In genomic region chr7:13988011-13988410, GRCh38 we compare ENCODE assay signal across 12 cellular contexts. TPM values are rescaled to one million over a fixed set of nuclear protein-coding genes. Genes with fewer than 3 reads are reported as not detected.
DNase-seq lines count a peak whose midpoint lies in the region; ATAC-seq, FAIRE-seq and TF ChIP-seq lines count a peak whose summit lies in the region.
"Had no signal": no experiment of that assay in that cellular context is flagged by ENCODE, and none has a peak within 500 bp of the region (broad histone marks: within the 10 kb centered on the region; RNA-seq: fewer than 3 reads in every experiment).

No MANE protein-coding gene starts in this region.

- in situ Hi-C loops in HepG2 (cut with HindIII; ENCODE audit: extremely low pct_ligation_motif_present, low pct_unique_long_range_greater_than_20kb) = no loop called here

- no peak overlapping the region for H3K4me2 ChIP-seq in HepG2 (ENCODE audit: low read depth, low read length)

- no peak for TF ChIP-seq RAD21 in HepG2 (CRISPR knock-in tag; IDR thresholded peaks at IDR 0.05)

- no peak overlapping the region for H3K27ac Mint-ChIP-seq in activated CD8-positive, alpha-beta T cell treated with anti-CD3 and anti-CD28 coated beads for 36 hours
- H3K27ac Mint-ChIP-seq: activated naive CD4-positive, alpha-beta T cell treated with anti-CD3 and anti-CD28 coated beads, Interleukin-2, amount 10 ng/mL, durations not matched to agents 7 days and 5 days had no signal

- no peak for FAIRE-seq in HepG2 (lab: Jason Lieb, UNC)
- FAIRE-seq: GM18507 had no signal

- no peak for TF ChIP-seq EP300 in HepG2 (IDR thresholded peaks at IDR 0.05; ENCODE audit: low read depth in 2 of 2, low read length in 2 of 2)
- TF ChIP-seq EP300 in HepG2 (CRISPR knock-in tag; IDR thresholded peaks at IDR 0.05; ENCODE audit: borderline replicate concordance) = no peak

- CTCF ChIA-PET in HepG2 (lab: Yijun Ruan, JAX; ENCODE audit: low intra/inter-chr PET ratio, low total read pairs) = no interaction called here
- CTCF ChIA-PET in activated CD8-positive, alpha-beta T cell treated with anti-CD3 and anti-CD28 coated beads for 36 hours (lab: Charles Lee) = no interaction called here

- H3K4me3 ChIP-seq in adipocyte (ENCODE audit: low read length) (peak overlapping the region; percentile 93), stomach smooth muscle (ENCODE audit: low read length in 2 of 2) (peak overlapping the region; percentile 7 to 89), HepG2 (replicated peaks in 1 of 3; ENCODE audit: insufficient read depth in 1 of 3, low read depth in 2 of 3, low read length in 3 of 3) (no peak overlapping the region)

- H2AFZ ChIP-seq in HepG2 (ENCODE audit: low read length) = no peak overlapping the region

- H4K20me1 ChIP-seq in HepG2 (ENCODE audit: insufficient read depth, low read length) = no peaks in the 10 kb centered on the region

- no peaks in the 10 kb centered on the region for H3K36me3 Mint-ChIP-seq in activated CD8-positive, alpha-beta T cell treated with anti-CD3 and anti-CD28 coated beads for 36 hours (ENCODE audit: low read depth)
- H3K36me3 Mint-ChIP-seq: activated naive CD4-positive, alpha-beta T cell treated with anti-CD3 and anti-CD28 coated beads, Interleukin-2, amount 10 ng/mL, durations not matched to agents 7 days and 5 days had no signal

- 6% methylated on average over 8 of the region's 8 CpGs for WGBS in HepG2 (ENCODE audit: low lambda C conversion rate)

- H3K9me3 Mint-ChIP-seq in activated CD8-positive, alpha-beta T cell treated with anti-CD3 and anti-CD28 coated beads for 36 hours = no peaks in the 10 kb centered on the region
- H3K9me3 Mint-ChIP-seq: activated naive CD4-positive, alpha-beta T cell treated with anti-CD3 and anti-CD28 coated beads, Interleukin-2, amount 10 ng/mL, durations not matched to agents 7 days and 5 days had no signal

- H3K9ac ChIP-seq in adipocyte (ENCODE audit: low read length) = peak overlapping the region; percentile 50
- peak overlapping the region in 1 of 2 donors; percentile 13 for H3K9ac ChIP-seq in stomach smooth muscle (ENCODE audit: low read length in 2 of 2)
- H3K9ac ChIP-seq in HepG2 (ENCODE audit: insufficient read depth, low read depth, low read length) = no peak overlapping the region

- H3K9me3 ChIP-seq in adipocyte (ENCODE audit: control insufficient read depth, low read length) (no peaks in the 10 kb centered on the region), stomach smooth muscle (ENCODE audit: control insufficient read depth in 2 of 2, low read length in 2 of 2) (no peaks in the 10 kb centered on the region), HepG2 (ENCODE audit: low read length) (no peaks in the 10 kb centered on the region)
- H3K9me3 ChIP-seq: tibial artery had no signal

- H3K27me3 Mint-ChIP-seq in activated CD8-positive, alpha-beta T cell treated with anti-CD3 and anti-CD28 coated beads for 36 hours = peaks cover under 1% of the 10 kb centered on the region
- H3K27me3 Mint-ChIP-seq: activated naive CD4-positive, alpha-beta T cell treated with anti-CD3 and anti-CD28 coated beads, Interleukin-2, amount 10 ng/mL, durations not matched to agents 7 days and 5 days had no signal

- H3K27ac ChIP-seq in stomach smooth muscle (ENCODE audit: low read length) (no peak overlapping the region), HepG2 (ENCODE audit: extremely low read length, insufficient read depth, low read length) (no peak overlapping the region)

- intact Hi-C loops in left ventricle myocardium superior (cut with micrococcal nuclease) (loop anchor here (10.0 kb wide), 1 partner anchor 467 kb away; no protein-coding TSS in a partner anchor), HepG2 (cut with micrococcal nuclease; ENCODE audit: unreplicated experiment) (no loop called here)
- intact Hi-C loops in activated CD8-positive, alpha-beta T cell treated with anti-CD3 and anti-CD28 coated beads for 36 hours (cut with micrococcal nuclease) = no loop called here

- H3K27me3 ChIP-seq in adipocyte (replicated peaks; ENCODE audit: control insufficient read depth, insufficient read depth, low read length) (no peaks in the 10 kb centered on the region), stomach smooth muscle (ENCODE audit: control insufficient read depth in 1 of 2, insufficient read depth in 2 of 2, low read length in 2 of 2) (no peaks in the 10 kb centered on the region), HepG2 (ENCODE audit: control insufficient read depth in 1 of 2, insufficient read depth in 2 of 2, low read length in 2 of 2) (no peaks in the 10 kb centered on the region; a peak in 1 of 5 replicates)
- H3K27me3 ChIP-seq: tibial artery had no signal

- no peak overlapping the region for H3K4me3 Mint-ChIP-seq in activated CD8-positive, alpha-beta T cell treated with anti-CD3 and anti-CD28 coated beads for 36 hours
- H3K4me3 Mint-ChIP-seq: activated naive CD4-positive, alpha-beta T cell treated with anti-CD3 and anti-CD28 coated beads, Interleukin-2, amount 10 ng/mL, durations not matched to agents 7 days and 5 days had no signal

- H3K4me1 Mint-ChIP-seq in activated CD8-positive, alpha-beta T cell treated with anti-CD3 and anti-CD28 coated beads for 36 hours (ENCODE audit: low read depth) = no peaks in the 10 kb centered on the region
- H3K4me1 Mint-ChIP-seq: activated naive CD4-positive, alpha-beta T cell treated with anti-CD3 and anti-CD28 coated beads, Interleukin-2, amount 10 ng/mL, durations not matched to agents 7 days and 5 days had no signal

- POLR2A ChIA-PET in HepG2 (lab: Yijun Ruan, JAX) = no interaction called here
- POLR2A ChIA-PET in activated CD8-positive, alpha-beta T cell treated with anti-CD3 and anti-CD28 coated beads for 36 hours (lab: Charles Lee) = no interaction called here

- TF ChIP-seq CTCF in HepG2 (CRISPR knock-in tag; IDR thresholded peaks at IDR 0.05) = no peak
- no peak for TF ChIP-seq CTCF in activated CD8-positive, alpha-beta T cell treated with anti-CD3 and anti-CD28 coated beads for 36 hours (IDR thresholded peaks at IDR 0.05)

- ATAC-seq in left ventricle myocardium superior (no peak), HepG2 (no peak)
- no peak for ATAC-seq in activated CD8-positive, alpha-beta T cell treated with anti-CD3 and anti-CD28 coated beads for 36 hours

- no peaks in the 10 kb centered on the region for H3K79me2 ChIP-seq in HepG2 (ENCODE audit: insufficient read depth, low read length)

- peaks cover 31% of the 10 kb centered on the region for H3K4me1 ChIP-seq in adipocyte (ENCODE audit: control insufficient read depth, insufficient read depth, low read length)
- no peaks in the 10 kb centered on the region for H3K4me1 ChIP-seq in stomach smooth muscle (ENCODE audit: control insufficient read depth, insufficient read depth, low read length)
- H3K4me1 ChIP-seq in HepG2 (ENCODE audit: insufficient read depth, low read length) = peaks cover 28% of the 10 kb centered on the region; the same call in 1 of the 2 replicates

- TF ChIP-seq POLR2A in HepG2 (IDR thresholded peaks at IDR 0.05; ENCODE audit: insufficient read depth in 1 of 2, low read depth in 2 of 2, low read length in 2 of 2) = no peak

- no peaks in the 10 kb centered on the region for H3K36me3 ChIP-seq in adipocyte (ENCODE audit: control insufficient read depth, insufficient read depth, low read length, severe bottlenecking)
- no peaks in the 10 kb centered on the region for H3K36me3 ChIP-seq in stomach smooth muscle (ENCODE audit: control insufficient read depth in 2 of 2, insufficient read depth in 2 of 2, low read length in 2 of 2)
- no peaks in the 10 kb centered on the region for H3K36me3 ChIP-seq in HepG2 (replicated peaks in 1 of 2; ENCODE audit: control insufficient read depth in 1 of 2, insufficient read depth in 2 of 2, low read length in 2 of 2)
- H3K36me3 ChIP-seq: tibial artery had no signal

- DNase-seq in NCI-H2081 (lab: John Stamatoyannopoulos, UW) (peak; percentile 23 to 61), NCI-H2081 treated with DMSO at 0.1 percent for 48 hours (lab: John Stamatoyannopoulos, UW) (no peak), adipocyte (ENCODE audit: low read depth) (peak; percentile 31), left ventricle myocardium superior (peak; percentile 38), NCI-H345 (lab: John Stamatoyannopoulos, UW) (no peak), HepG2 (ENCODE audit: low spot score) (no peak)
- DNase-seq in activated CD8-positive, alpha-beta T cell treated with anti-CD3 and anti-CD28 coated beads for 36 hours = no peak
- DNase-seq: activated naive CD4-positive, alpha-beta T cell treated with anti-CD3 and anti-CD28 coated beads, Interleukin-2, amount 10 ng/mL, durations not matched to agents 7 days and 5 days; MV-4-11; tibial artery had no signal

- BruUV-seq in HepG2 (replicated peaks; lab: Mats Ljungman, UMichigan) = no TSS peak

TF ChIP-seq in HepG2, 621 proteins besides CTCF, POLR2A, EP300 and RAD21 (continues in another document):
- no peak for TF ChIP-seq CHCHD3 (CRISPR knock-in tag; IDR thresholded peaks at IDR 0.05)
- TF ChIP-seq ZSCAN29 (CRISPR knock-in tag; conservative IDR thresholded peaks at IDR 0.05) = no peak
- no peak for TF ChIP-seq ZNF230 (CRISPR knock-in tag; IDR thresholded peaks at IDR 0.05)

RNA-seq across cellular contexts. Expression of gene ETV1, which starts 1.5 kb away (rescaled TPM):
- total RNA-seq in left ventricle myocardium superior = 29.8 TPM
- 0.24 and 0.48 TPM in 2 replicates for total RNA-seq in HepG2 (2016; rRNA removed; fragmentation: Illumina TruSeq; extraction: Trizol)
- total RNA-seq in HepG2 (2016; cell fraction: cytosol; rRNA removed; fragmentation: Illumina TruSeq; extraction: Trizol; ENCODE audit: low read depth) = 0.10 TPM in 1 of 2 replicates, not detected in the other
- total RNA-seq in HepG2 (2016; cell fraction: insoluble cytoplasmic fraction; rRNA removed; fragmentation: Illumina TruSeq; extraction: Trizol) = 0.09 and 0.51 TPM in 2 replicates
- 0.15 TPM in 1 of 2 replicates, not detected in the other for total RNA-seq in HepG2 (2016; cell fraction: membrane; rRNA removed; fragmentation: Illumina TruSeq; extraction: Trizol)
- total RNA-seq in HepG2 (2016; cell fraction: nucleus; rRNA removed; fragmentation: Illumina TruSeq; extraction: Trizol) = 0.47 and 0.50 TPM in 2 replicates
- 0.04 and 0.08 TPM in 2 replicates for polyA plus RNA-seq in HepG2 (2011; rRNA removed)
- 0.01 and 0.09 TPM in 2 replicates for polyA plus RNA-seq in HepG2 (2011; cell fraction: cytosol; rRNA removed)
- 0.28 and 0.42 TPM in 2 replicates for polyA plus RNA-seq in HepG2 (2011; cell fraction: nucleus; rRNA removed)
- polyA plus RNA-seq in HepG2 (2012) = 0.21 TPM in 1 of 2 replicates, not detected in the other
- polyA plus RNA-seq in HepG2 (2016; cell fraction: cytosol; fragmentation: Illumina TruSeq; extraction: Trizol; ENCODE audit: low read depth) = not detected in 2 replicates
- 0.25 and 0.35 TPM in 2 replicates for polyA plus RNA-seq in HepG2 (2016; cell fraction: insoluble cytoplasmic fraction; fragmentation: Illumina TruSeq; extraction: Trizol; ENCODE audit: low read depth)
- polyA plus RNA-seq in HepG2 (2016; cell fraction: membrane; fragmentation: Illumina TruSeq; extraction: Trizol; ENCODE audit: low read depth) = 0.03 TPM in 1 of 2 replicates, not detected in the other
- 0.15 TPM in 1 of 2 replicates, not detected in the other for polyA plus RNA-seq in HepG2 (2016; cell fraction: nucleus; fragmentation: Illumina TruSeq; extraction: Trizol; ENCODE audit: insufficient read depth, low read depth)
- polyA minus RNA-seq in HepG2 (2011; rRNA and poly(A)+ RNA removed; ENCODE audit: low replicate concordance) = 0.68 TPM in 1 of 2 replicates, not detected in the other
- polyA minus RNA-seq in HepG2 (2011; cell fraction: cytosol; rRNA and poly(A)+ RNA removed) = not detected in 2 replicates
- 0.87 TPM in 1 of 2 replicates, not detected in the other for polyA minus RNA-seq in HepG2 (2011; cell fraction: nucleus; rRNA and poly(A)+ RNA removed)
- under 1 TPM; 0.18 to 0.56 TPM for total RNA-seq in activated CD8-positive, alpha-beta T cell treated with anti-CD3 and anti-CD28 coated beads for 36 hours

Comparison
In these comparisons a context has a peak if more than half of its experiments do, and no peak if none do; other contexts are left out.
1. DNase-seq: peak in NCI-H2081 (2 of 2), adipocyte (single experiment) and left ventricle myocardium superior (single experiment); none in NCI-H2081 treated with DMSO at 0.1 percent for 48 hours (single experiment), NCI-H345 (single experiment), HepG2 (single experiment) and activated CD8-positive, alpha-beta T cell treated with anti-CD3 and anti-CD28 coated beads for 36 hours (single experiment).
2. H3K4me3 ChIP-seq: peak in adipocyte (single experiment) and stomach smooth muscle (2 of 2); none in HepG2 (0 of 3).
3. RNA of gene ETV1, which starts 1.5 kb away (total RNA-seq): 29.8 TPM in left ventricle myocardium superior (single experiment); 0.18 to 0.56 TPM in activated CD8-positive, alpha-beta T cell treated with anti-CD3 and anti-CD28 coated beads for 36 hours and 0.09 to 0.51 TPM in HepG2; every median in the first group is over 10 times any median in the second.